In the genomic region with DNA sequence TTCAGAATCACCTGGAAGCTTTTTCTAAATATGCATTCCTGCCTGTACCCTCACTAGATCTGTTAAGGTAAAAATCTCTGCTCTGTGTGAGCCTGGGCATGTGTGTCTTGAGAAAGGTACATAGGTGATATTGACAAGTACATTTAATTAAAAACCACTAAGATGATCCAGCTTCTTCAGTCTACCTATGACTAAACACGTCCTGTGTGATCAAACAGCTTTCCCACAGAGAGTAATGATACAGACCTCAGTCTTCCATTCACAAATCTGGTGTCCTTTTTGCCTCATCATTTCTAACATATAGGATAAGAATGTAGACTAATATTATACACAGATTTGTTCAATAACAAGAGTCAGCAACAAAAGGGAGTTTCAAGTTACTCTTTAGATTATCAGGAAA, we compare ENCODE assay signal across 1 cellular context.
TF ChIP-seq lines count a peak whose summit lies in the region.

No MANE protein-coding gene starts in this region.

TF ChIP-seq in IMR-90, 13 proteins besides CTCF, POLR2A, EP300 and RAD21:
- TF ChIP-seq FOS (IDR thresholded peaks at IDR 0.05; ENCODE audit: low read depth, low read length) (no peak), BHLHE40 (IDR thresholded peaks at IDR 0.05; ENCODE audit: low read depth, low read length) (no peak), NFE2L2 (IDR thresholded peaks at IDR 0.05; ENCODE audit: low read depth, low read length) (no peak), MXI1 (IDR thresholded peaks at IDR 0.05; ENCODE audit: borderline replicate concordance, low read depth, low read length) (no peak), CHD1 (IDR thresholded peaks at IDR 0.05; ENCODE audit: low read depth, low read length) (no peak), RFX5 (IDR thresholded peaks at IDR 0.05; ENCODE audit: low read depth, low read length) (no peak), MAFK (IDR thresholded peaks at IDR 0.05; ENCODE audit: low read depth, low read length) (no peak), MAZ (IDR thresholded peaks at IDR 0.05; ENCODE audit: borderline replicate concordance, low read depth, low read length) (no peak), CEBPB (IDR thresholded peaks at IDR 0.05; ENCODE audit: low read depth, low read length) (no peak), SMC3 (IDR thresholded peaks at IDR 0.05; ENCODE audit: low read depth, low read length) (no peak), RCOR1 (IDR thresholded peaks at IDR 0.05; ENCODE audit: insufficient replicate concordance, low read length) (no peak)
- TF ChIP-seq, protein P1, sequence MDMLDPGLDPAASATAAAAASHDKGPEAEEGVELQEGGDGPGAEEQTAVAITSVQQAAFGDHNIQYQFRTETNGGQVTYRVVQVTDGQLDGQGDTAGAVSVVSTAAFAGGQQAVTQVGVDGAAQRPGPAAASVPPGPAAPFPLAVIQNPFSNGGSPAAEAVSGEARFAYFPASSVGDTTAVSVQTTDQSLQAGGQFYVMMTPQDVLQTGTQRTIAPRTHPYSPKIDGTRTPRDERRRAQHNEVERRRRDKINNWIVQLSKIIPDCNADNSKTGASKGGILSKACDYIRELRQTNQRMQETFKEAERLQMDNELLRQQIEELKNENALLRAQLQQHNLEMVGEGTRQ (IDR thresholded peaks at IDR 0.05; ENCODE audit: low read depth, low read length), result no peak
- TF ChIP-seq, protein P2, sequence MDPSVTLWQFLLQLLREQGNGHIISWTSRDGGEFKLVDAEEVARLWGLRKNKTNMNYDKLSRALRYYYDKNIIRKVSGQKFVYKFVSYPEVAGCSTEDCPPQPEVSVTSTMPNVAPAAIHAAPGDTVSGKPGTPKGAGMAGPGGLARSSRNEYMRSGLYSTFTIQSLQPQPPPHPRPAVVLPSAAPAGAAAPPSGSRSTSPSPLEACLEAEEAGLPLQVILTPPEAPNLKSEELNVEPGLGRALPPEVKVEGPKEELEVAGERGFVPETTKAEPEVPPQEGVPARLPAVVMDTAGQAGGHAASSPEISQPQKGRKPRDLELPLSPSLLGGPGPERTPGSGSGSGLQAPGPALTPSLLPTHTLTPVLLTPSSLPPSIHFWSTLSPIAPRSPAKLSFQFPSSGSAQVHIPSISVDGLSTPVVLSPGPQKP (IDR thresholded peaks at IDR 0.05; ENCODE audit: borderline replicate concordance, low read depth, low read length), result no peak
